1 cellular context compared by ENCODE assay signal in the genomic region with DNA sequence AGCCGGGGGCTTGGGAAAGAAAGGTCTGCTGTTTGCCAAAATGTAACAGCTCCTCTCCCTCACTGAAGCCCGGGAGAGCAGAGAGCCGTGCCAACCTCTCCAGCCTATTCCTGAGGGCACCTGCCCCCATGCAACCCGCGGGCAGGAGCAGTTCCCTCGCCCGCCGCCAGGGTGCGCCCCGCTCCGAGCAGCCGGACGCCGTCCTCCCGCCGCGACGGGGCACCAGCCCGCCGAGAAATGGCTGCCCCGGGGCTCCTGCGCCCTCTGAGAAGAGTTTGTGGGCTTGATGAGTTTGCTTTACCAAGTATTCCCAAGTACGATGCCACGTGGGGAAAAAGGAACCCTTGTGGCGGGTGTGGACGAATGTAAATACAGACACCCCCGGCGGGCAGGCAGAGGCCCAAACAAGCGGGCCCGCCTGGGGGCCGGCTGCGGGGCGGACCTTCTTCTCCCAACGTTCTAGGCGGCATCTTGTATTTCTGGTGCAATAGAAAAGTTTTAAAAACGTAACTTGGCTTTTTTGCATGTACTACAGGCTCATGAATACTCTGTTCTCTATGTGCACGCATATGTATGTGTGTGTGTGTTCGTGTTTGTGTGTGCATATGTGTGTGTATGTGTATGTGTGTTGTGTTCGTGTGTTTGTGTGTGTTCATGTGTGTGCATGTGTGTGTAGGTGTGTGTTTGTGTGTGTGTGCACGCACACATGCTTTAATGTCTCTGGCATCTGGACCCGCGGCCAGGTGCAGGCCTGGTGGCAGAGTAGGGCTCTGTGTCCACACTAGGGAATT.
TF ChIP-seq lines count a peak whose summit lies in the region.

No MANE protein-coding gene starts in this region.

TF ChIP-seq in HepG2, 621 proteins besides CTCF, POLR2A, EP300 and RAD21 (continued from another document and continues in another):
- TF ChIP-seq ZNF503 (CRISPR knock-in tag; IDR thresholded peaks at IDR 0.05) (no peak; the same call in 1 of the 2 replicates), NFYB (CRISPR knock-in tag; IDR thresholded peaks at IDR 0.05) (no peak), ZNF460 (CRISPR knock-in tag; IDR thresholded peaks at IDR 0.05; ENCODE audit: borderline replicate concordance) (peak; percentile 13; the same call in 1 of the 2 replicates), ZNF333 (CRISPR knock-in tag; IDR thresholded peaks at IDR 0.05; ENCODE audit: borderline replicate concordance) (no peak), MIER2 (CRISPR knock-in tag; IDR thresholded peaks at IDR 0.05) (0 out of 2 replicates have a peak, but pooled peaks have one; percentile 11), IKZF1 (IDR thresholded peaks at IDR 0.05) (no peak), EED (CRISPR knock-in tag; IDR thresholded peaks at IDR 0.05) (no peak), FOXK2 (IDR thresholded peaks at IDR 0.05) (no peak), BORCS8-MEF2B (CRISPR knock-in tag; IDR thresholded peaks at IDR 0.05) (no peak), PAXIP1 (CRISPR knock-in tag; conservative IDR thresholded peaks at IDR 0.05) (no peak), MEIS2 (CRISPR knock-in tag; IDR thresholded peaks at IDR 0.05) (peak; percentile 49; the same call in 1 of the 2 replicates), KMT2B (CRISPR knock-in tag; IDR thresholded peaks at IDR 0.05) (no peak), ZSCAN31 (CRISPR knock-in tag; IDR thresholded peaks at IDR 0.05; ENCODE audit: low read depth) (peak; percentile 65; the same call in 1 of the 2 replicates), HOXA5 (CRISPR knock-in tag; IDR thresholded peaks at IDR 0.05) (peak; percentile 64; the same call in 1 of the 2 replicates), ZNF33A (CRISPR knock-in tag; IDR thresholded peaks at IDR 0.05; ENCODE audit: borderline replicate concordance) (peak; percentile 69; the same call in 1 of the 2 replicates), NR2F2 (IDR thresholded peaks at IDR 0.05; ENCODE audit: borderline replicate concordance, low read depth) (no peak), ZNF446 (CRISPR knock-in tag; IDR thresholded peaks at IDR 0.05) (no peak), IRF2 (CRISPR knock-in tag; IDR thresholded peaks at IDR 0.05) (no peak), ATF6 (CRISPR knock-in tag; conservative IDR thresholded peaks at IDR 0.05) (no peak), CHCHD3 (CRISPR knock-in tag; IDR thresholded peaks at IDR 0.05) (no peak), ZNF121 (CRISPR knock-in tag; IDR thresholded peaks at IDR 0.05) (peak; percentile 57), SAFB2 (CRISPR knock-in tag; IDR thresholded peaks at IDR 0.05; ENCODE audit: borderline replicate concordance, low read depth) (0 out of 2 replicates have a peak, but pooled peaks have one; percentile 58), ZNF878 (CRISPR knock-in tag; IDR thresholded peaks at IDR 0.05) (no peak), IRF9 (CRISPR knock-in tag; IDR thresholded peaks at IDR 0.05; ENCODE audit: borderline replicate concordance) (peak; percentile 57; the same call in 1 of the 2 replicates), DNMT1 (CRISPR knock-in tag; IDR thresholded peaks at IDR 0.05) (no peak), ZXDC (CRISPR knock-in tag; IDR thresholded peaks at IDR 0.05) (no peak), RBFOX2 (IDR thresholded peaks at IDR 0.05; ENCODE audit: low read depth, low read length) (peak; percentile 86), HMG20B (CRISPR knock-in tag; conservative IDR thresholded peaks at IDR 0.05) (no peak), ZNF225 (CRISPR knock-in tag; IDR thresholded peaks at IDR 0.05) (no peak), KLF16 (CRISPR knock-in tag; IDR thresholded peaks at IDR 0.05) (0 out of 4 replicates have a peak, but pooled peaks of 1 of the 2 experiments have one; percentile 47), ZNF792 (CRISPR knock-in tag; IDR thresholded peaks at IDR 0.05) (peak; percentile 51; the same call in 1 of the 2 replicates)
- TF ChIP-seq, protein P1, sequence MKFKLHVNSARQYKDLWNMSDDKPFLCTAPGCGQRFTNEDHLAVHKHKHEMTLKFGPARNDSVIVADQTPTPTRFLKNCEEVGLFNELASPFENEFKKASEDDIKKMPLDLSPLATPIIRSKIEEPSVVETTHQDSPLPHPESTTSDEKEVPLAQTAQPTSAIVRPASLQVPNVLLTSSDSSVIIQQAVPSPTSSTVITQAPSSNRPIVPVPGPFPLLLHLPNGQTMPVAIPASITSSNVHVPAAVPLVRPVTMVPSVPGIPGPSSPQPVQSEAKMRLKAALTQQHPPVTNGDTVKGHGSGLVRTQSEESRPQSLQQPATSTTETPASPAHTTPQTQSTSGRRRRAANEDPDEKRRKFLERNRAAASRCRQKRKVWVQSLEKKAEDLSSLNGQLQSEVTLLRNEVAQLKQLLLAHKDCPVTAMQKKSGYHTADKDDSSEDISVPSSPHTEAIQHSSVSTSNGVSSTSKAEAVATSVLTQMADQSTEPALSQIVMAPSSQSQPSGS (CRISPR knock-in tag; IDR thresholded peaks at IDR 0.05) = no peak
- TF ChIP-seq, protein P2, sequence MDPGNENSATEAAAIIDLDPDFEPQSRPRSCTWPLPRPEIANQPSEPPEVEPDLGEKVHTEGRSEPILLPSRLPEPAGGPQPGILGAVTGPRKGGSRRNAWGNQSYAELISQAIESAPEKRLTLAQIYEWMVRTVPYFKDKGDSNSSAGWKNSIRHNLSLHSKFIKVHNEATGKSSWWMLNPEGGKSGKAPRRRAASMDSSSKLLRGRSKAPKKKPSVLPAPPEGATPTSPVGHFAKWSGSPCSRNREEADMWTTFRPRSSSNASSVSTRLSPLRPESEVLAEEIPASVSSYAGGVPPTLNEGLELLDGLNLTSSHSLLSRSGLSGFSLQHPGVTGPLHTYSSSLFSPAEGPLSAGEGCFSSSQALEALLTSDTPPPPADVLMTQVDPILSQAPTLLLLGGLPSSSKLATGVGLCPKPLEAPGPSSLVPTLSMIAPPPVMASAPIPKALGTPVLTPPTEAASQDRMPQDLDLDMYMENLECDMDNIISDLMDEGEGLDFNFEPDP (CRISPR knock-in tag; conservative IDR thresholded peaks at IDR 0.05) = no peak
- TF ChIP-seq, protein P3, sequence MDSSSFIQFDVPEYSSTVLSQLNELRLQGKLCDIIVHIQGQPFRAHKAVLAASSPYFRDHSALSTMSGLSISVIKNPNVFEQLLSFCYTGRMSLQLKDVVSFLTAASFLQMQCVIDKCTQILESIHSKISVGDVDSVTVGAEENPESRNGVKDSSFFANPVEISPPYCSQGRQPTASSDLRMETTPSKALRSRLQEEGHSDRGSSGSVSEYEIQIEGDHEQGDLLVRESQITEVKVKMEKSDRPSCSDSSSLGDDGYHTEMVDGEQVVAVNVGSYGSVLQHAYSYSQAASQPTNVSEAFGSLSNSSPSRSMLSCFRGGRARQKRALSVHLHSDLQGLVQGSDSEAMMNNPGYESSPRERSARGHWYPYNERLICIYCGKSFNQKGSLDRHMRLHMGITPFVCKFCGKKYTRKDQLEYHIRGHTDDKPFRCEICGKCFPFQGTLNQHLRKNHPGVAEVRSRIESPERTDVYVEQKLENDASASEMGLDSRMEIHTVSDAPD (CRISPR knock-in tag; IDR thresholded peaks at IDR 0.05) = no peak
- TF ChIP-seq, protein P4, sequence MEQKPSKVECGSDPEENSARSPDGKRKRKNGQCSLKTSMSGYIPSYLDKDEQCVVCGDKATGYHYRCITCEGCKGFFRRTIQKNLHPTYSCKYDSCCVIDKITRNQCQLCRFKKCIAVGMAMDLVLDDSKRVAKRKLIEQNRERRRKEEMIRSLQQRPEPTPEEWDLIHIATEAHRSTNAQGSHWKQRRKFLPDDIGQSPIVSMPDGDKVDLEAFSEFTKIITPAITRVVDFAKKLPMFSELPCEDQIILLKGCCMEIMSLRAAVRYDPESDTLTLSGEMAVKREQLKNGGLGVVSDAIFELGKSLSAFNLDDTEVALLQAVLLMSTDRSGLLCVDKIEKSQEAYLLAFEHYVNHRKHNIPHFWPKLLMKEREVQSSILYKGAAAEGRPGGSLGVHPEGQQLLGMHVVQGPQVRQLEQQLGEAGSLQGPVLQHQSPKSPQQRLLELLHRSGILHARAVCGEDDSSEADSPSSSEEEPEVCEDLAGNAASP (CRISPR knock-in tag; IDR thresholded peaks at IDR 0.05; ENCODE audit: borderline replicate concordance) = peak; percentile 65; the same call in 1 of the 2 replicates
- TF ChIP-seq, protein P5, sequence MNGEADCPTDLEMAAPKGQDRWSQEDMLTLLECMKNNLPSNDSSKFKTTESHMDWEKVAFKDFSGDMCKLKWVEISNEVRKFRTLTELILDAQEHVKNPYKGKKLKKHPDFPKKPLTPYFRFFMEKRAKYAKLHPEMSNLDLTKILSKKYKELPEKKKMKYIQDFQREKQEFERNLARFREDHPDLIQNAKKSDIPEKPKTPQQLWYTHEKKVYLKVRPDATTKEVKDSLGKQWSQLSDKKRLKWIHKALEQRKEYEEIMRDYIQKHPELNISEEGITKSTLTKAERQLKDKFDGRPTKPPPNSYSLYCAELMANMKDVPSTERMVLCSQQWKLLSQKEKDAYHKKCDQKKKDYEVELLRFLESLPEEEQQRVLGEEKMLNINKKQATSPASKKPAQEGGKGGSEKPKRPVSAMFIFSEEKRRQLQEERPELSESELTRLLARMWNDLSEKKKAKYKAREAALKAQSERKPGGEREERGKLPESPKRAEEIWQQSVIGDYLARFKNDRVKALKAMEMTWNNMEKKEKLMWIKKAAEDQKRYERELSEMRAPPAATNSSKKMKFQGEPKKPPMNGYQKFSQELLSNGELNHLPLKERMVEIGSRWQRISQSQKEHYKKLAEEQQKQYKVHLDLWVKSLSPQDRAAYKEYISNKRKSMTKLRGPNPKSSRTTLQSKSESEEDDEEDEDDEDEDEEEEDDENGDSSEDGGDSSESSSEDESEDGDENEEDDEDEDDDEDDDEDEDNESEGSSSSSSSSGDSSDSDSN (CRISPR knock-in tag; IDR thresholded peaks at IDR 0.05) = peak; percentile 67; the same call in 1 of the 2 replicates
